1 cellular context compared by ENCODE assay signal in genomic region chr21:38809170-38809878, GRCh38.
TF ChIP-seq lines count a peak whose summit lies in the region.

No MANE protein-coding gene starts in this region.

TF ChIP-seq in GM23338, 12 proteins besides CTCF, POLR2A, EP300 and RAD21 (continued from another document):
- TF ChIP-seq ZNF462 (CRISPR knock-in tag; IDR thresholded peaks at IDR 0.05) (no peak), REST (IDR thresholded peaks at IDR 0.05; ENCODE audit: unreplicated experiment) (no peak), POLR2AphosphoS5 (IDR thresholded peaks at IDR 0.05; ENCODE audit: low read depth) (no peak), EZH2 (IDR thresholded peaks at IDR 0.05; ENCODE audit: low read depth, unreplicated experiment) (no peak), NANOG (IDR thresholded peaks at IDR 0.05; ENCODE audit: borderline replicate concordance) (no peak), ZNF331 (CRISPR knock-in tag; IDR thresholded peaks at IDR 0.05; ENCODE audit: low read depth) (no peak), EZH2phosphoT487 (IDR thresholded peaks at IDR 0.05; ENCODE audit: unreplicated experiment) (no peak), CREB1 (CRISPR knock-in tag; IDR thresholded peaks at IDR 0.05; ENCODE audit: low read depth) (no peak), ZNF114 (CRISPR knock-in tag; IDR thresholded peaks at IDR 0.05) (no peak), STAT1 (IDR thresholded peaks at IDR 0.05; ENCODE audit: unreplicated experiment) (no peak), JUNB (IDR thresholded peaks at IDR 0.05; ENCODE audit: unreplicated experiment) (no peak)
TF ChIP-seq in GM23338: peak in this region for 0.
